ENCODE assay signal across 9 cellular contexts in the genomic region with DNA sequence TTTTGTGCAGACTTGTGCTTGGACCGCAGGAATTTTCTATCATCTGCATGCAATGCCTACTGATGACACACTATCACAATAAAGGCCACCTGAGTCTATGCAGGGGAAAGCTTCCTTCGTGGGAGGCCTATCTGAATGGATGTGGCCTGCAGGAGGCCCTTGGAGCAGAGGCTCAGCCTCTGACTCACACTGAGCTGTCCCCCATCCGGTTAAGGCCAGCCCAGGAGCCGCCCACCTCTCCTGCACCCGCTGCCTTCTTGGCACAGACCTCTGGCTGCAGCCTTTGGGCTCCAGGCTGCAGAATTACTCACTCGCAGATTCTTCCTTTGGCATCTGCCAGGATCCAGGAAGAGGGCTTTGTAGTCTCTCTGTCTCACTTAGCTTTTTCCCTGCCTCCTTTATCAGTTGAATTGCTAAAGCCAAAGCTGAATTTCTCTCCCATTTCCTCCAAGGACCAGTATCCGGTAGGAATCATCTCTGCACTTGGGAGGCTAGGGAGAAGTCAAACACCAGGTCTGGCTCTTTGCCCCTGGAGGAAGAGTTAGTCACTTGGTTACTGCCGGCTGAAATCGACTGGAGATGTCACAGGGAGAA.
DNase-seq lines count a peak whose midpoint lies in the region; ATAC-seq, FAIRE-seq and TF ChIP-seq lines count a peak whose summit lies in the region.
"Had no signal": no experiment of that assay in that cellular context is flagged by ENCODE, and none has a peak within 500 bp of the region (broad histone marks: within the 10 kb centered on the region; RNA-seq: fewer than 3 reads in every experiment).

No MANE protein-coding gene starts in this region.

- no peak overlapping the region for H4K8ac ChIP-seq in H1 (ENCODE audit: extremely low read depth, insufficient read depth, low read length)

- no peak overlapping the region for H2BK120ac ChIP-seq in H1 (replicated peaks; ENCODE audit: low read depth, low read length)

- no peak overlapping the region for H2BK12ac ChIP-seq in H1 (ENCODE audit: low read depth, low read length)

- H2AFZ ChIP-seq in H1 (ENCODE audit: low read length): peak overlapping the region; percentile 16; the same call in 1 of the 2 replicates

- H3K79me1 ChIP-seq in H1 (ENCODE audit: low read depth, low read length): no peaks in the 10 kb centered on the region

- CTCF ChIA-PET in H1 (lab: Charles Lee; ENCODE audit: partially characterized antibody): interaction anchor here (0.6 to 1.4 kb wide), 7 partner anchors 8 to 247 kb away, joined by 3 to 4 read pairs (median 3); no protein-coding TSS in a partner anchor

- H3K4me3 ChIP-seq in BE2C (ENCODE audit: low read depth, low read length): no peak overlapping the region
- H3K4me3 ChIP-seq in H1 (ENCODE audit: extremely low read depth in 1 of 4, insufficient read depth in 2 of 4, low read depth in 3 of 4, low read length in 4 of 4): no peak overlapping the region
- no peak overlapping the region for H3K4me3 ChIP-seq in muscle layer of duodenum (ENCODE audit: low read depth in 1 of 2, low read length in 2 of 2)

- H3K23me2 ChIP-seq in H1 (ENCODE audit: low read depth, low read length): no peaks in the 10 kb centered on the region

- no peak for TF ChIP-seq CTCF in BE2C (IDR thresholded peaks at IDR 0.05; ENCODE audit: low read depth, low read length)
- no peak for TF ChIP-seq CTCF in H1 (IDR thresholded peaks at IDR 0.05; ENCODE audit: control extremely low read depth in 1 of 3, insufficient read depth in 1 of 3, low read depth in 1 of 3, low read length in 3 of 3)
- no peak for TF ChIP-seq CTCF in GM13977 (IDR thresholded peaks at IDR 0.05; ENCODE audit: extremely low read depth, insufficient read depth, missing control alignments)

- no peak for TF ChIP-seq RAD21 in H1 (IDR thresholded peaks at IDR 0.05 in 1 of 2, conservative IDR thresholded peaks at IDR 0.05 in 1 of 2; ENCODE audit: low read depth in 2 of 2, low read length in 2 of 2)

- H3K79me2 ChIP-seq in H1 (ENCODE audit: control insufficient read depth in 1 of 2, insufficient read depth in 2 of 2, low read length in 2 of 2): no peaks in the 10 kb centered on the region

- H3K4me1 ChIP-seq in BE2C (no peaks in the 10 kb centered on the region), H1 (replicated peaks in 1 of 4; ENCODE audit: control insufficient read depth in 3 of 4, insufficient read depth in 4 of 4, low read length in 3 of 4) (peaks cover 0 to 9% (median 3%) of the 10 kb centered on the region in 4 experiments; a peak in 3 of 7 replicates), muscle layer of duodenum (ENCODE audit: control insufficient read depth in 1 of 2, insufficient read depth in 2 of 2, low read length in 2 of 2) (peaks cover 7 to 8% of the 10 kb centered on the region in 2 donors)

- no peak overlapping the region for H3K56ac ChIP-seq in H1 (replicated peaks; ENCODE audit: insufficient read length, low read depth, low read length)

- in situ Hi-C loops in GM13977 (cut with MboI; ENCODE audit: low pct_unique_long_range_greater_than_20kb, low sequenced_read_pairs, unreplicated experiment): no loop called here

- H3K27me3 ChIP-seq in BE2C (no peaks in the 10 kb centered on the region), H1 (replicated peaks in 1 of 4; ENCODE audit: control insufficient read depth in 3 of 4, extremely low read depth in 1 of 4, insufficient read depth in 3 of 4, low read length in 3 of 4) (no peaks in the 10 kb centered on the region), muscle layer of duodenum (ENCODE audit: low read depth, low read length) (no peaks in the 10 kb centered on the region)

- H3K4me2 ChIP-seq in H1 (ENCODE audit: insufficient read depth in 1 of 2, low read depth in 2 of 2, low read length in 2 of 2): no peak overlapping the region

- no peaks in the 10 kb centered on the region for H3K9me3 ChIP-seq in BE2C
- no peaks in the 10 kb centered on the region for H3K9me3 ChIP-seq in H1 (ENCODE audit: insufficient read depth in 2 of 2, low read depth in 1 of 2, low read length in 1 of 2)
- no peaks in the 10 kb centered on the region for H3K9me3 ChIP-seq in muscle layer of duodenum (ENCODE audit: control insufficient read depth in 1 of 2, low read length in 2 of 2)

- H3K36me3 ChIP-seq in BE2C: no peaks in the 10 kb centered on the region
- H3K36me3 ChIP-seq in H1 (ENCODE audit: control insufficient read depth in 2 of 4, insufficient read depth in 4 of 4, low read length in 3 of 4): no peaks in the 10 kb centered on the region
- H3K36me3 ChIP-seq in muscle layer of duodenum (ENCODE audit: control insufficient read depth in 1 of 2, insufficient read depth in 2 of 2, low read length in 2 of 2): no peaks in the 10 kb centered on the region

- H4K91ac ChIP-seq in H1 (replicated peaks; ENCODE audit: insufficient read length, low read length): no peak overlapping the region

- H3K27ac ChIP-seq in H1 (ENCODE audit: low read depth, low read length) (no peak overlapping the region), muscle layer of duodenum (ENCODE audit: low read length) (peak overlapping the region; percentile 30)

- H2BK5ac ChIP-seq in H1 (ENCODE audit: low read depth, low read length): no peak overlapping the region

- no peak overlapping the region for H3K23ac ChIP-seq in H1 (ENCODE audit: insufficient read length)

- no peak overlapping the region for H3K9ac ChIP-seq in H1 (replicated peaks in 1 of 4; ENCODE audit: extremely low read depth in 1 of 4, low read depth in 3 of 4, low read length in 3 of 4)

- H3K14ac ChIP-seq in H1 (ENCODE audit: insufficient read length): no peak overlapping the region

- H2BK15ac ChIP-seq in H1 (ENCODE audit: low read length): no peak overlapping the region

- ATAC-seq in HG02840 (IDR thresholded peaks at IDR 0.05; ENCODE audit: low FRiP score, unreplicated experiment) (no peak), GM21717 (IDR thresholded peaks at IDR 0.05; ENCODE audit: unreplicated experiment) (no peak), HG02938 (IDR thresholded peaks at IDR 0.05; ENCODE audit: unreplicated experiment) (no peak)

- DNase-seq in BE2C (peak; percentile 22), NCI-H2029 (lab: John Stamatoyannopoulos, UW) (peak; percentile 87), H1 (ENCODE audit: low read depth in 1 of 2, low spot score in 2 of 2) (peak in 1 of 2 experiments; percentile 36), GM13977 (ENCODE audit: low spot score) (no peak)
- DNase-seq: activated naive CD8-positive, alpha-beta T cell treated with anti-CD3 and anti-CD28 coated beads, Interleukin-2, amount 10 ng/mL, durations not matched to agents 7 days and 5 days had no signal

- no peak overlapping the region for H3K18ac ChIP-seq in H1 (ENCODE audit: extremely low read depth, low read length)

- POLR2A ChIA-PET in H1 (lab: Charles Lee; ENCODE audit: partially characterized antibody): interaction anchor here (1.1 kb wide), 1 partner anchor 9 kb away, joined by 4 read pairs; no protein-coding TSS in a partner anchor

- H3K4ac ChIP-seq in H1 (replicated peaks; ENCODE audit: insufficient read length, low read depth, low read length): no peak overlapping the region

- no peak for TF ChIP-seq EP300 in H1 (IDR thresholded peaks at IDR 0.05; ENCODE audit: borderline replicate concordance in 1 of 2, low read depth in 2 of 2, low read length in 2 of 2)

- H2BK20ac ChIP-seq in H1 (ENCODE audit: low read length): no peak overlapping the region; the same call in 1 of the 2 replicates

- no peak for FAIRE-seq in H1 (lab: Jason Lieb, UNC)

- no peak overlapping the region for H4K5ac ChIP-seq in H1 (ENCODE audit: insufficient read length, low read depth, low read length)

- no peaks in the 10 kb centered on the region for H4K20me1 ChIP-seq in H1 (replicated peaks in 1 of 2; ENCODE audit: control insufficient read depth in 1 of 2, insufficient read depth in 2 of 2, low read length in 2 of 2)

- no peak for TF ChIP-seq POLR2A in H1 (IDR thresholded peaks at IDR 0.05; ENCODE audit: control extremely low read depth in 1 of 2, low read depth in 2 of 2, low read length in 2 of 2)

- 69% methylated on average over 9 of the region's 9 CpGs; no CpG with 5 or more reads in 1 of the 2 experiments for WGBS in H1 (ENCODE audit: extremely low coverage in 1 of 2, insufficient coverage in 1 of 2, insufficient read length in 1 of 2, insufficient replicate concordance in 2 of 2, low coverage in 1 of 2, low lambda C conversion rate in 2 of 2, missing lambda C conversion rate in 1 of 2), 2 experiments

- no peak overlapping the region for H2AK5ac ChIP-seq in H1 (ENCODE audit: low read depth, low read length)

TF ChIP-seq in H1, 55 proteins besides CTCF, POLR2A, EP300 and RAD21 (continues in another document):
- TF ChIP-seq KDM4A (IDR thresholded peaks at IDR 0.05; ENCODE audit: low read depth, low read length, severe bottlenecking) (no peak), GTF2F1 (IDR thresholded peaks at IDR 0.05; ENCODE audit: borderline replicate concordance, low read depth, low read length) (no peak), FOSL1 (IDR thresholded peaks at IDR 0.05; ENCODE audit: insufficient read depth, low read depth, low read length) (no peak), CBX8 (IDR thresholded peaks at IDR 0.05; ENCODE audit: borderline replicate concordance, low read depth, low read length) (no peak), ZNF274 (IDR thresholded peaks at IDR 0.05; ENCODE audit: borderline replicate concordance, extremely low read depth, low read length) (no peak), SAP30 (IDR thresholded peaks at IDR 0.05; ENCODE audit: insufficient read depth, insufficient replicate concordance, low read length) (no peak)
- TF ChIP-seq, protein P1, sequence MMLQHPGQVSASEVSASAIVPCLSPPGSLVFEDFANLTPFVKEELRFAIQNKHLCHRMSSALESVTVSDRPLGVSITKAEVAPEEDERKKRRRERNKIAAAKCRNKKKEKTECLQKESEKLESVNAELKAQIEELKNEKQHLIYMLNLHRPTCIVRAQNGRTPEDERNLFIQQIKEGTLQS (IDR thresholded peaks at IDR 0.05; ENCODE audit: insufficient read depth, low read depth, low read length): no peak
